8 cellular contexts compared by ENCODE assay signal in genomic region chr12:120902846-120903381, GRCh38.
DNase-seq lines count a peak whose midpoint lies in the region; ATAC-seq and TF ChIP-seq lines count a peak whose summit lies in the region.

No MANE protein-coding gene starts in this region.

- peaks cover 21% of the 10 kb centered on the region for H3K4me1 ChIP-seq in muscle layer of colon (ENCODE audit: insufficient read depth, low read length)

- no peak for ATAC-seq in GM18870 (IDR thresholded peaks at IDR 0.05; ENCODE audit: unreplicated experiment)

- no peaks in the 10 kb centered on the region for H3K27me3 ChIP-seq in muscle layer of colon (ENCODE audit: control insufficient read depth in 1 of 2, insufficient read depth in 2 of 2, low read length in 2 of 2)

- no peaks in the 10 kb centered on the region for H3K9me3 ChIP-seq in muscle layer of colon (ENCODE audit: low read length)

- H3K9ac ChIP-seq in muscle layer of colon (ENCODE audit: low read length), result peak overlapping the region; percentile 47

- no peaks in the 10 kb centered on the region for H3K36me3 ChIP-seq in muscle layer of colon (ENCODE audit: insufficient read depth, low read length)

- H3K27ac ChIP-seq in caudate nucleus (ENCODE audit: low read depth, low read length) (peak overlapping the region; percentile 26), muscle layer of colon (ENCODE audit: low read depth, low read length) (peak overlapping the region; percentile 86)

- H3K4me3 ChIP-seq in AG09309 (ENCODE audit: control insufficient read depth, low read depth, low read length), result peak overlapping the region; percentile 97
- H3K4me3 ChIP-seq in muscle layer of colon (ENCODE audit: low read depth in 1 of 2, low read length in 2 of 2), result peak overlapping the region; percentile 80 to 87

- no peak for DNase-seq in AG09309 (ENCODE audit: low read depth)
- peak; percentile 23 for DNase-seq in HuH-7.5 (ENCODE audit: low spot score)
- peak in 1 of 61 donors; percentile 34 for DNase-seq in caudate nucleus (lab: John Stamatoyannopoulos, UW)
- no peak for DNase-seq in NOMO-1 treated with DMSO at 0.1 percent for 48 hours (lab: John Stamatoyannopoulos, UW; ENCODE audit: unreplicated experiment)
- no peak for DNase-seq in DMS79 (lab: John Stamatoyannopoulos, UW)
- DNase-seq in NCI-H524 treated with DMSO at 0.1 percent for 48 hours (lab: John Stamatoyannopoulos, UW), result no peak

- TF ChIP-seq CTCF in AG09309 (IDR thresholded peaks at IDR 0.05; ENCODE audit: control insufficient read depth, insufficient read depth, low read depth, low read length, missing control alignments), result no peak
